1 cellular context compared by ENCODE assay signal in the genomic region with DNA sequence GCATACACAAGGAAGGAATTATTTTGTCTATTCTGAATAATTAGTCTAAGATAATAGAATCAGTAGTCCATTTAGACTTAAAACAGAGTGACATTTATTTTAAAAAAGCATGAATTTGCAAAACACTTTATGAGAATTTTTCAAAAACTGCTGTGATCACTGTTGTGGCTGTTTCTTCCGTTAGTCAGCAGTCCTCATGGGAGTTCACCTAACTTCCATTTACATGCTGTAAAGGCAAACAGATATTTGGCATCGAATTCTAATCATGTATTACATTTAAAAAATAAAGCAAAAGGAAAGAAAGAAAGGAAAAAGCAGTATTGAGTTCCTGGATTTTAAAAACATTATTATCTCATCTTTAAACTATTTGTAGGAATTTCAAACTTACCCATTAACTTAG.
TF ChIP-seq lines count a peak whose summit lies in the region.

No MANE protein-coding gene starts in this region.

TF ChIP-seq in endothelial cell of umbilical vein, 7 proteins besides CTCF, POLR2A, EP300 and RAD21 (continued from another document):
- TF ChIP-seq GATA2 (IDR thresholded peaks at IDR 0.05; ENCODE audit: insufficient read depth, insufficient read length, low read depth, low read length) (no peak), POLR2AphosphoS5 (IDR thresholded peaks at IDR 0.05; ENCODE audit: insufficient read depth, low read depth, low read length) (no peak)
